In genomic region chr19:51417107-51417806, GRCh38 we compare ENCODE assay signal across 10 cellular contexts. TPM values are rescaled to one million over a fixed set of nuclear protein-coding genes. Genes with fewer than 3 reads are reported as not detected.
A peak's percentile ranks its signal among the peaks of the same experiment; 100 is the strongest.
DNase-seq lines count a peak whose midpoint lies in the region; ATAC-seq lines count a peak whose summit lies in the region.
"Had no signal": no experiment of that assay in that cellular context is flagged by ENCODE, and none has a peak within 500 bp of the region (broad histone marks: within the 10 kb centered on the region; RNA-seq: fewer than 3 reads in every experiment).

Gene SIGLEC10 (minus strand): TSS chr19:51417642. CDS start chr19:51417581, 61 bp downstream.

- no CpG with 5 or more reads among the region's 21 CpGs for WGBS in mesendoderm (ENCODE audit: extremely low coverage, insufficient coverage, low lambda C conversion rate)

- H3K79me2 ChIP-seq in mesendoderm (ENCODE audit: control insufficient read depth, insufficient read depth, low read length), result no peaks in the 10 kb centered on the region

- H3K4me1 ChIP-seq in mesendoderm (ENCODE audit: control insufficient read depth, low read depth, low read length), result no peaks in the 10 kb centered on the region

- POLR2A ChIA-PET in activated CD4-positive, alpha-beta T cell treated with anti-CD3 and anti-CD28 coated beads, Interleukin-2, amount 10 ng/mL, durations not matched to agents 7 days and 5 days (lab: Charles Lee), result interaction anchor here (0.8 kb wide), 1 partner anchor 137 kb away, joined by 3 read pairs; no protein-coding TSS in a partner anchor

- peaks cover 14% of the 10 kb centered on the region for H3K27me3 Mint-ChIP-seq in activated CD4-positive, alpha-beta T cell treated with anti-CD3 and anti-CD28 coated beads, Interleukin-2, amount 10 ng/mL, durations not matched to agents 7 days and 5 days

- peak within 1 kb of the TSS; percentile 69 for H3K27ac Mint-ChIP-seq in activated CD4-positive, alpha-beta T cell treated with anti-CD3 and anti-CD28 coated beads, Interleukin-2, amount 10 ng/mL, durations not matched to agents 7 days and 5 days
- H3K27ac Mint-ChIP-seq: T-helper 1 cell treated with Interleukin-12 subunit alpha and Interleukin-12 subunit beta and Interleukin-4 antibody, amounts not matched to agents 30 μg/mL and 1 μg/mL, for 36 hours had no signal

- no peaks in the 10 kb centered on the region for H3K9me3 Mint-ChIP-seq in activated CD4-positive, alpha-beta T cell treated with anti-CD3 and anti-CD28 coated beads, Interleukin-2, amount 10 ng/mL, durations not matched to agents 7 days and 5 days
- H3K9me3 Mint-ChIP-seq: T-helper 1 cell treated with Interleukin-12 subunit alpha and Interleukin-12 subunit beta and Interleukin-4 antibody, amounts not matched to agents 30 μg/mL and 1 μg/mL, for 36 hours had no signal

- ATAC-seq in HG03097 (IDR thresholded peaks at IDR 0.05; ENCODE audit: low FRiP score, unreplicated experiment), result peak; percentile 55
- no peak for ATAC-seq in GM19324 (IDR thresholded peaks at IDR 0.05; ENCODE audit: low FRiP score, unreplicated experiment)

- H2BK15ac ChIP-seq in mesendoderm (replicated peaks; ENCODE audit: low read depth), result no peak within 1 kb of the TSS

- no peak within 1 kb of the TSS for H3K4ac ChIP-seq in mesendoderm (ENCODE audit: low read depth, low read length)

- peaks cover 10% of the 10 kb centered on the region for H3K4me1 Mint-ChIP-seq in activated CD4-positive, alpha-beta T cell treated with anti-CD3 and anti-CD28 coated beads, Interleukin-2, amount 10 ng/mL, durations not matched to agents 7 days and 5 days

- H3K79me1 ChIP-seq in mesendoderm (ENCODE audit: low read length), result no peaks in the 10 kb centered on the region

- no peak within 1 kb of the TSS for H4K8ac ChIP-seq in mesendoderm (ENCODE audit: low read depth, low read length)

- H4K5ac ChIP-seq in mesendoderm (ENCODE audit: low read length), result no peak within 1 kb of the TSS

- peak; percentile 19 for DNase-seq in activated CD4-positive, alpha-beta T cell treated with anti-CD3 and anti-CD28 coated beads, Interleukin-2, amount 10 ng/mL, durations not matched to agents 7 days and 5 days
- no peak for DNase-seq in activated CD4-positive, alpha-beta T cell treated with anti-CD3 and anti-CD28 coated beads, Interleukin-2, amount 50 U/mL, for 4 hours
- DNase-seq in UCSD-AML1 (lab: John Stamatoyannopoulos, UW; ENCODE audit: unreplicated experiment) (peak; percentile 76), mesendoderm (no peak), NCI-H774 (lab: John Stamatoyannopoulos, UW) (no peak)
- DNase-seq in activated naive CD4-positive, alpha-beta T cell (lab: John Stamatoyannopoulos, UW), result no peak

- H3K56ac ChIP-seq in mesendoderm (ENCODE audit: low read length), result no peak within 1 kb of the TSS

- no peak within 1 kb of the TSS for H2BK120ac ChIP-seq in mesendoderm (ENCODE audit: low read depth, low read length)

- H3K23ac ChIP-seq in mesendoderm (ENCODE audit: low read length), result peak within 1 kb of the TSS; percentile 45

- H2AK5ac ChIP-seq in mesendoderm (ENCODE audit: low read length), result no peak within 1 kb of the TSS

- H3K4me2 ChIP-seq in mesendoderm (ENCODE audit: low read length), result no peak within 1 kb of the TSS

- H3K4me3 Mint-ChIP-seq in activated CD4-positive, alpha-beta T cell treated with anti-CD3 and anti-CD28 coated beads, Interleukin-2, amount 10 ng/mL, durations not matched to agents 7 days and 5 days, result no peak within 1 kb of the TSS
- H3K4me3 Mint-ChIP-seq: T-helper 1 cell treated with Interleukin-12 subunit alpha and Interleukin-12 subunit beta and Interleukin-4 antibody, amounts not matched to agents 30 μg/mL and 1 μg/mL, for 36 hours had no signal

- H3K18ac ChIP-seq in mesendoderm (ENCODE audit: low read length), result no peak within 1 kb of the TSS

- CTCF ChIA-PET in activated CD4-positive, alpha-beta T cell treated with anti-CD3 and anti-CD28 coated beads, Interleukin-2, amount 10 ng/mL, durations not matched to agents 7 days and 5 days (lab: Charles Lee), result interaction anchor here (0.6 to 1.4 kb wide), 7 partner anchors 9 to 78 kb away, joined by 3 to 8 read pairs (median 3); no protein-coding TSS in a partner anchor

- no peak within 1 kb of the TSS for H3K4me3 ChIP-seq in mesendoderm (ENCODE audit: low read length)

- no peaks in the 10 kb centered on the region for H3K36me3 Mint-ChIP-seq in activated CD4-positive, alpha-beta T cell treated with anti-CD3 and anti-CD28 coated beads, Interleukin-2, amount 10 ng/mL, durations not matched to agents 7 days and 5 days (ENCODE audit: low read depth)

- H3K9ac ChIP-seq in mesendoderm (ENCODE audit: low read length), result no peak within 1 kb of the TSS

- H3K36me3 ChIP-seq in mesendoderm (ENCODE audit: control insufficient read depth, insufficient read depth, low read length), result no peaks in the 10 kb centered on the region

- H2BK5ac ChIP-seq in mesendoderm (ENCODE audit: low read length), result no peak within 1 kb of the TSS

- H3K27me3 ChIP-seq in mesendoderm (ENCODE audit: insufficient read depth, low read length, poor library complexity), result no peaks in the 10 kb centered on the region

- no peak within 1 kb of the TSS for H3K27ac ChIP-seq in mesendoderm (ENCODE audit: low read depth, low read length)

RNA-seq across cellular contexts. Expression of gene SIGLEC10, which starts in this region (rescaled TPM):
- total RNA-seq in activated CD4-positive, alpha-beta T cell treated with anti-CD3 and anti-CD28 coated beads, Interleukin-2, amount 10 ng/mL, durations not matched to agents 7 days and 5 days, result under 1 TPM; 0.72 to 0.98 TPM
- 0.03 TPM for polyA plus RNA-seq in mesendoderm (2013, experiment 1 of 2)
- polyA plus RNA-seq in mesendoderm (2013, experiment 2 of 2), result 0.01 TPM
- polyA plus RNA-seq: AG04450 had no signal

Comparison
In these comparisons a context has a peak if more than half of its experiments do, and no peak if none do; other contexts are left out.
1. Peak in DNase-seq in activated CD4-positive, alpha-beta T cell treated with anti-CD3 and anti-CD28 coated beads, Interleukin-2, amount 10 ng/mL, durations not matched to agents 7 days and 5 days; RNA of the gene not detected or under 1 TPM.